Comparison of ENCODE assay signal across 8 cellular contexts in the genomic region with DNA sequence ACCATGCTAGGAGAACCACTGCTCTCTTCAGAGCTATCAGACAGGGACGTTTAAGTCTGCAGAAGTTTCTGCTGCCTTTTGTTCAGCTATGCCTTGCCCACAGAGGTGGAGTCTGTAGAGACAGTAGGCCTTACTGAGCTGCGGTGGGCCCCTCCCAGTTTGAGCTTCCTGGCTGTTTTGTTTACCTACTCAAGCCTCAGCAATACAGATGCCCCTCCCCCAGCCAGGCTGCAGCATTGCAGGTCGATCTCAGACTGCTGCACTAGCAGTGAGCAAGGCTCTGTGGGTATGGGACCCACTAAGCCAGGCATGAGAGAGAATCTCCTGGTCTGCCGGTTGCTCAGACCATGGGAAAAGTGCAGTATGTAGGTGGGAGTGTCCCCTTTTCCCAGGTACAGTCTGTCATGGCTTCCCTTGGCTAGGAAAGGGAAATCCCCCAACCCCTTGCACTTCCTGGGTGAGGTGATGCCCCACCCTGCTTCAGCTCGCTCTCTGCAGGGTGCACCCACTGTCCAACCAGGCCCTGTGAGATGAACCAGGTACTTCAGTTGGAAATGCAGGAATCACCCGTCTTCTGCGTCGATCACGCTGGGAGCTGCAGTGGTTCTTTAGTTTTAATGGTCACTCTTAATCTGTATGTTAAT. TPM values are rescaled to one million over a fixed set of nuclear protein-coding genes. Genes with fewer than 3 reads are reported as not detected.
DNase-seq lines count a peak whose midpoint lies in the region; ATAC-seq and TF ChIP-seq lines count a peak whose summit lies in the region.
"Not testable (repeated sequence)": the region's sequence is repeated elsewhere in the genome, so short reads cannot be mapped to it uniquely, and the experiment has no call there.

No MANE protein-coding gene starts in this region.

- not testable (repeated sequence) for TF ChIP-seq POLR2A in spleen (IDR thresholded peaks at IDR 0.05)

- peaks cover 0 to 23% (median 2%) of the 10 kb centered on the region in 8 donors for H3K9me3 ChIP-seq in spleen

- H3K27ac Mint-ChIP-seq in immature natural killer cell = peak overlapping the region; percentile 62 to 95 (median 94)

- H3K27me3 Mint-ChIP-seq in immature natural killer cell (ENCODE audit: low read depth in 3 of 3) = not testable (repeated sequence)

- 65 to 74% (median 70%) methylated on average over 7 to 9 of the region's 9 CpGs for WGBS in spleen, 5 donors

- H3K36me3 ChIP-seq in spleen = peaks cover 0 to 37% (median 6%) of the 10 kb centered on the region in 6 donors

- H3K4me1 ChIP-seq in spleen = peaks cover 7 to 42% (median 20%) of the 10 kb centered on the region in 6 donors

- peak overlapping the region; percentile 59 to 80 (median 74) for H3K4me3 Mint-ChIP-seq in immature natural killer cell

- intact Hi-C loops in spleen (cut with DNase I; ENCODE audit: low total_unique reads) = not testable (repeated sequence)

- peaks cover 47 to 63% (median 62%) of the 10 kb centered on the region in 3 donors for H3K36me3 Mint-ChIP-seq in immature natural killer cell

- TF ChIP-seq CTCF in spleen (IDR thresholded peaks at IDR 0.05 in 8 of 11, conservative IDR thresholded peaks at IDR 0.05 in 3 of 11) = not testable (repeated sequence)

- peak overlapping the region in 2 of 8 donors; percentile 9 to 53 for H3K4me3 ChIP-seq in spleen

- DNase-seq in DMS153 treated with DMSO at 0.1 percent for 48 hours (lab: John Stamatoyannopoulos, UW; ENCODE audit: unreplicated experiment) (peak; percentile 69), NCI-H2227 treated with DMSO at 0.1 percent for 48 hours (lab: John Stamatoyannopoulos, UW) (peak; percentile 46), astrocyte of the hippocampus (ENCODE audit: low read depth, low spot score) (peak; percentile 16), immature natural killer cell (peak; percentile 61 to 75 (median 61)), spleen (peak; percentile 94)
- peak; percentile 42 for DNase-seq in activated CD4-positive, alpha-beta T cell treated with anti-CD3 and anti-CD28 coated beads for 1 hour

- H3K27me3 ChIP-seq in spleen (replicated peaks in 1 of 7) = not testable (repeated sequence)

- H3K9me3 Mint-ChIP-seq in immature natural killer cell = peaks cover 17 to 43% (median 32%) of the 10 kb centered on the region in 6 donors

- peak overlapping the region; percentile 6 to 84 (median 50) for H3K27ac ChIP-seq in spleen

- H3K4me1 Mint-ChIP-seq in immature natural killer cell = peaks cover 74 to 84% of the 10 kb centered on the region in 2 donors

- ATAC-seq in GM21367 (IDR thresholded peaks at IDR 0.05; ENCODE audit: unreplicated experiment) (peak; percentile 88), HG03175 (IDR thresholded peaks at IDR 0.05; ENCODE audit: unreplicated experiment) (peak; percentile 89)

RNA-seq across cellular contexts. Expression of a gene that starts 53.7 kb away (rescaled TPM):
- polyA plus RNA-seq in immature natural killer cell = 10 to 100 TPM; 12.3 to 18.2 (median 14.6) TPM
- total RNA-seq in spleen = 10 to 100 TPM; 32.8 to 44.5 (median 39.1) TPM
- 1 to 10 TPM; 4.2 to 4.9 (median 4.6) TPM for polyA plus RNA-seq in spleen

RNA-seq across cellular contexts. Expression of a gene that starts 55.0 kb away (rescaled TPM):
- polyA plus RNA-seq in immature natural killer cell (1 to 10 TPM; 5.2 to 9.9 (median 8.4) TPM), spleen (1 to 10 TPM; 5.0 to 6.3 (median 5.4) TPM)
- 10 to 100 TPM in 2 of 7 donors, 1 to 10 TPM in 5; 5.9 to 14.1 (median 8.8) TPM for total RNA-seq in spleen

Comparison
In these comparisons a context has a peak if more than half of its experiments do, and no peak if none do; other contexts are left out.
1. DNase-seq: peak in every context shown above with its lines; median percentile 94 in spleen; 69 in DMS153 treated with DMSO at 0.1 percent for 48 hours; 61 in immature natural killer cell; 46 in NCI-H2227 treated with DMSO at 0.1 percent for 48 hours; 42 in activated CD4-positive, alpha-beta T cell treated with anti-CD3 and anti-CD28 coated beads for 1 hour; 16 in astrocyte of the hippocampus.